In the genomic region with DNA sequence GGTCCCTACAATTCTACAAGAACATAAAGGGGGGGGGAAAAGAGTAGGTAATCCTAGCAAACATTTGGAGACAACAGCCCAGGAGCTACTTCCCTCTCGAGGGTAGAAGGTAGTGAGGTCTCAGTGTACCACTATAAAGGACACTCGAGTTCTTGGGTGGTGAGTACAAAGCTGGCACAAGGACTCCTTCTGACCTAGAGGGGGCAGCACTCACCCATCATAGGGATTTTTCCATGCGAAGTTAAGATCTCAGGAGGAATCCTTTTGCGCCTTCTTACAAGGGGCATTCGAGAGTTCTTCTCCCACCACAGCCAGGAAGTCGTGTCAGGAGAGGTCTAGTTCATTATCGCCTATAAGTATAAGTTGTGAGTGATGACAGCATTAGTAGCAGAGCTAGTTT, we compare ENCODE assay signal across 8 cellular contexts.
DNase-seq lines count a peak whose midpoint lies in the region; ATAC-seq and TF ChIP-seq lines count a peak whose summit lies in the region.

No MANE protein-coding gene starts in this region.

- H3K36me3 ChIP-seq in OCI-LY3 (replicated peaks; ENCODE audit: low read depth, low read length): no peaks in the 10 kb centered on the region

- no peak for ATAC-seq in HG02759 (IDR thresholded peaks at IDR 0.05; ENCODE audit: unreplicated experiment)

- H3K4me1 Mint-ChIP-seq in chondrocyte (ENCODE audit: low read depth): no peaks in the 10 kb centered on the region

- no peak overlapping the region for H3K9ac ChIP-seq in OCI-LY3 (ENCODE audit: low read length)

- H3K4me2 ChIP-seq in OCI-LY3 (ENCODE audit: low read length): no peak overlapping the region

- H3K4me3 Mint-ChIP-seq in chondrocyte (ENCODE audit: unreplicated experiment): no peak overlapping the region

- H3K27me3 ChIP-seq in OCI-LY3 (ENCODE audit: low read depth, low read length): peaks cover 27% of the 10 kb centered on the region

- no peaks in the 10 kb centered on the region for H3K36me3 Mint-ChIP-seq in chondrocyte (ENCODE audit: low read depth)

- TF ChIP-seq CTCF in OCI-LY3 (IDR thresholded peaks at IDR 0.05; ENCODE audit: low read depth, low read length) (peak; percentile 53), chondrocyte (IDR thresholded peaks at IDR 0.05) (no peak)

- no peaks in the 10 kb centered on the region for H3K27me3 Mint-ChIP-seq in chondrocyte (ENCODE audit: low read depth)

- no peaks in the 10 kb centered on the region for H4K20me1 ChIP-seq in OCI-LY3 (ENCODE audit: insufficient read depth, low read length)

- peak; percentile 55 for DNase-seq in NCI-H82 (lab: John Stamatoyannopoulos, UW)
- no peak for DNase-seq in NCI-H82 treated with DMSO at 0.1 percent for 48 hours (lab: John Stamatoyannopoulos, UW; ENCODE audit: unreplicated experiment)
- DNase-seq in germinal center (ENCODE audit: low spot score): peak; percentile 10
- DNase-seq in superior temporal gyrus (ENCODE audit: extremely low spot score): peak; percentile 88
- DNase-seq in chondrocyte (ENCODE audit: low spot score): no peak
- no peak for DNase-seq in NCI-H1048 (lab: John Stamatoyannopoulos, UW)

- H3K9me3 Mint-ChIP-seq in chondrocyte (ENCODE audit: low read depth): peaks cover 17% of the 10 kb centered on the region

- no peaks in the 10 kb centered on the region for H3K4me1 ChIP-seq in OCI-LY3 (ENCODE audit: low read length)

- no peak overlapping the region for H3K27ac ChIP-seq in OCI-LY3 (ENCODE audit: low read length)

- H2AFZ ChIP-seq in OCI-LY3 (ENCODE audit: low read depth, low read length): no peak overlapping the region

- no peaks in the 10 kb centered on the region for H3K9me3 ChIP-seq in OCI-LY3 (ENCODE audit: insufficient read depth, low read length)

- no peaks in the 10 kb centered on the region for H3K79me2 ChIP-seq in OCI-LY3 (ENCODE audit: low read length)

- H3K4me3 ChIP-seq in OCI-LY3 (ENCODE audit: low read length): no peak overlapping the region

- H3K27ac Mint-ChIP-seq in chondrocyte (ENCODE audit: unreplicated experiment): no peak overlapping the region

Comparison
In these comparisons a context has a peak if more than half of its experiments do, and no peak if none do; other contexts are left out.
1. DNase-seq: peak in NCI-H82 (single experiment), germinal center (single experiment) and superior temporal gyrus (single experiment); none in NCI-H82 treated with DMSO at 0.1 percent for 48 hours (single experiment), chondrocyte (single experiment) and NCI-H1048 (single experiment).